ENCODE assay signal across 15 cellular contexts in the genomic region with DNA sequence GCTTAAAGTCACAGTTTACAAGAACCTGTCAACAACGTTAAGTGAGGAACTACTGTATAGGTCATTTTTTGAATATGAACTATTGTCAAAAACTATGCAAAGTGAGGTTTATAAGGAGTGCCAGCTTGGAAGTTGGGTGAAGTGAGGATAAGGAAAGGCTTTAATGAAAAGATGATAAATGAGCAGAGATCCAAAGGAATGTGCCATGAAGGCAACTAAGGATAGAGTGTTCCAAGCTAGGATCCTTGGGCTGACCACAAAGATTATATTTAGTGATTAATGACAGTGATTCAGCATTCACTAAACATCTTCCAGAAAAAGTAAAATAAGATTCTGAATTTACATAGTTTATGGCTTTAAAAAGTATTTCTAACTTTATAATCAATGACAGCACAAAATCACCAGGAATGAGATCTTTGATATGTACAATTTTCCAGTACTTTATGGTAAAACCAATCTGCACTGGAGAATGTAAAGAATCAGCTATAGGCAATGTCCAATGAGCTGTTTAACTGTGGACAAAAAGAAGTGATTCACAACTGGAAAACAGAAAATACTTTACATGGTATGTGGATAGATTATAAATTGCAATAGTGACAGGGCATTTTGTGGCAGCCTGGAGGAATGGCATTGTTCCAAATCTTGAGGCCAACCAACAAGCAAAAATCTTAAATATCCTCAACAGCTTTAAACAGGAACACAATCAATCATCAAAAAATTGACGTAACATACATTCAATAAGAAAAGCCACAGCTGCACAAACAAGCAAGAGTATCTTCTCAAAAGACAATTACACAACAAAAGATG.
DNase-seq lines count a peak whose midpoint lies in the region; ATAC-seq and TF ChIP-seq lines count a peak whose summit lies in the region.
"Had no signal": no experiment of that assay in that cellular context is flagged by ENCODE, and none has a peak within 500 bp of the region (broad histone marks: within the 10 kb centered on the region; RNA-seq: fewer than 3 reads in every experiment).

No MANE protein-coding gene starts in this region.

- no peak overlapping the region for H3K4me3 Mint-ChIP-seq in naive thymus-derived CD4-positive, alpha-beta T cell
- H3K4me3 Mint-ChIP-seq: activated T-cell treated with anti-CD3 and anti-CD28 coated beads, Interleukin-2, amount 50 U/mL, for 4 hours; B cell; WTC11 had no signal

- H3K36me3 ChIP-seq in adrenal gland (replicated peaks in 1 of 2), result no peaks in the 10 kb centered on the region
- H3K36me3 ChIP-seq in naive thymus-derived CD4-positive, alpha-beta T cell (ENCODE audit: control insufficient read depth in 2 of 3, insufficient read depth in 3 of 3, low read length in 3 of 3), result no peaks in the 10 kb centered on the region
- H3K36me3 ChIP-seq: gastroesophageal sphincter had no signal

- no peak for TF ChIP-seq POLR2A in adrenal gland (IDR thresholded peaks at IDR 0.05)

- peaks cover 23 to 24% of the 10 kb centered on the region in 2 donors for H3K4me1 ChIP-seq in adrenal gland (replicated peaks in 1 of 2)
- H3K4me1 ChIP-seq in naive thymus-derived CD4-positive, alpha-beta T cell (ENCODE audit: control insufficient read depth in 2 of 2, insufficient read depth in 2 of 2, low read length in 2 of 2), result no peaks in the 10 kb centered on the region
- H3K4me1 ChIP-seq: gastroesophageal sphincter, parathyroid adenoma had no signal

- H3K4me1 Mint-ChIP-seq in naive thymus-derived CD4-positive, alpha-beta T cell, result no peaks in the 10 kb centered on the region
- H3K4me1 Mint-ChIP-seq: B cell, WTC11 had no signal

- H3K27me3 ChIP-seq in AG04450 (ENCODE audit: control insufficient read depth, insufficient read depth, low read length), result no peaks in the 10 kb centered on the region
- H3K27me3 ChIP-seq in adrenal gland, result no peaks in the 10 kb centered on the region
- H3K27me3 ChIP-seq in naive thymus-derived CD4-positive, alpha-beta T cell (ENCODE audit: control insufficient read depth in 2 of 2, insufficient read depth in 2 of 2, low read length in 2 of 2), result no peaks in the 10 kb centered on the region
- H3K27me3 ChIP-seq: gastroesophageal sphincter had no signal

- H3K27ac ChIP-seq in AG04450 (ENCODE audit: low read depth, low read length), result no peak overlapping the region
- peak overlapping the region in 4 of 5 donors; percentile 24 to 49 (median 39) for H3K27ac ChIP-seq in adrenal gland
- no peak overlapping the region for H3K27ac ChIP-seq in naive thymus-derived CD4-positive, alpha-beta T cell (ENCODE audit: low read depth, low read length)
- H3K27ac ChIP-seq: gastroesophageal sphincter, parathyroid adenoma had no signal

- H3K36me3 Mint-ChIP-seq in naive thymus-derived CD4-positive, alpha-beta T cell, result no peaks in the 10 kb centered on the region

- 11 to 20% (median 13%) methylated on average over 2 of the region's 2 CpGs for WGBS in adrenal gland, 4 donors

- ATAC-seq in HG03135 (IDR thresholded peaks at IDR 0.05; ENCODE audit: unreplicated experiment), result no peak
- no peak for ATAC-seq in naive thymus-derived CD4-positive, alpha-beta T cell
- ATAC-seq: activated T-cell treated with anti-CD3 and anti-CD28 coated beads, Interleukin-2, amount 50 U/mL, for 4 hours; gastroesophageal sphincter; WTC11 had no signal

- peaks cover 0 to 3% (median 0%) of the 10 kb centered on the region in 5 donors for H3K27me3 Mint-ChIP-seq in naive thymus-derived CD4-positive, alpha-beta T cell
- H3K27me3 Mint-ChIP-seq: B cell had no signal

- POLR2A ChIA-PET in AG04450 (lab: Yijun Ruan, JAX) (interaction anchor here (0.6 kb wide), 1 partner anchor 92 kb away, joined by 7 read pairs; no protein-coding TSS in a partner anchor), GM10248 (lab: Yijun Ruan, JAX) (no interaction called here)
- POLR2A ChIA-PET in naive thymus-derived CD4-positive, alpha-beta T cell (lab: Charles Lee), result no interaction called here

- H3K9me3 ChIP-seq in AG04450 (ENCODE audit: control insufficient read depth, insufficient read depth, low read length), result peaks cover 7% of the 10 kb centered on the region
- peaks cover 0 to 6% (median 0%) of the 10 kb centered on the region in 3 donors for H3K9me3 ChIP-seq in adrenal gland (replicated peaks in 1 of 3)
- H3K9me3 ChIP-seq in naive thymus-derived CD4-positive, alpha-beta T cell (ENCODE audit: control insufficient read depth in 2 of 3, low read length in 3 of 3), result no peaks in the 10 kb centered on the region

- CTCF ChIA-PET in AG04450 (lab: Charles Lee) (no interaction called here), GM10248 (lab: Yijun Ruan, JAX) (interaction anchor here (0.7 to 2.4 kb wide), 4 partner anchors 10 to 33 kb away, joined by 3 to 5 read pairs (median 4); no protein-coding TSS in a partner anchor)
- CTCF ChIA-PET in naive thymus-derived CD4-positive, alpha-beta T cell (lab: Charles Lee), result no interaction called here

- peaks cover 0 to 27% (median 10%) of the 10 kb centered on the region in 11 donors for H3K9me3 Mint-ChIP-seq in naive thymus-derived CD4-positive, alpha-beta T cell

- TF ChIP-seq CTCF in AG04450 (IDR thresholded peaks at IDR 0.05; ENCODE audit: low read depth, low read length) (no peak), adrenal gland (IDR thresholded peaks at IDR 0.05) (no peak), GM10248 (IDR thresholded peaks at IDR 0.05; ENCODE audit: control extremely low read depth, extremely low read depth, low read depth, missing control alignments) (no peak)

- H3K4me3 ChIP-seq in AG04450 (ENCODE audit: low read depth, low read length) (no peak overlapping the region), adrenal gland (no peak overlapping the region)
- no peak overlapping the region for H3K4me3 ChIP-seq in naive thymus-derived CD4-positive, alpha-beta T cell (ENCODE audit: low read length)
- H3K4me3 ChIP-seq: gastroesophageal sphincter had no signal

- intact Hi-C loops in adrenal gland (cut with DNase I), result no loop called here
- intact Hi-C loops in naive thymus-derived CD4-positive, alpha-beta T cell (cut with micrococcal nuclease), result no loop called here

- DNase-seq in AG04450 (ENCODE audit: low read depth, low spot score) (peak; percentile 29), HT1080 (ENCODE audit: low read depth) (peak; percentile 51), adrenal gland (peak in 4 of 7 donors; percentile 12 to 57 (median 25)), hepatic stellate cell (ENCODE audit: low spot score) (peak; percentile 11), SKM-1 (lab: John Stamatoyannopoulos, UW; ENCODE audit: unreplicated experiment) (no peak), GM10248 (ENCODE audit: extremely low spot score) (no peak)
- DNase-seq in naive thymus-derived CD4-positive, alpha-beta T cell, result no peak
- DNase-seq: activated T-cell treated with anti-CD3 and anti-CD28 coated beads, Interleukin-2, amount 50 U/mL, for 4 hours; SHP77 treated with DMSO at 0.1 percent for 48 hours; stimulated activated CD4-positive, alpha-beta T cell treated with anti-CD3 and anti-CD28 coated beads, Interleukin-4, amount 100 ng/mL, for 24 hours had no signal

- peak overlapping the region in 1 of 9 donors; percentile 57 for H3K27ac Mint-ChIP-seq in naive thymus-derived CD4-positive, alpha-beta T cell
- H3K27ac Mint-ChIP-seq: B cell, WTC11 had no signal

Comparison
In these comparisons a context has a peak if more than half of its experiments do, and no peak if none do; other contexts are left out.
1. DNase-seq: peak in AG04450 (single experiment), HT1080 (single experiment), adrenal gland (4 of 7) and hepatic stellate cell (single experiment); none in SKM-1 (single experiment), naive thymus-derived CD4-positive, alpha-beta T cell (0 of 9) and GM10248 (single experiment).
2. H3K27ac ChIP-seq: peak in adrenal gland (4 of 5); none in AG04450 (single experiment) and naive thymus-derived CD4-positive, alpha-beta T cell (single experiment).